8 cellular contexts compared by ENCODE assay signal in the genomic region with DNA sequence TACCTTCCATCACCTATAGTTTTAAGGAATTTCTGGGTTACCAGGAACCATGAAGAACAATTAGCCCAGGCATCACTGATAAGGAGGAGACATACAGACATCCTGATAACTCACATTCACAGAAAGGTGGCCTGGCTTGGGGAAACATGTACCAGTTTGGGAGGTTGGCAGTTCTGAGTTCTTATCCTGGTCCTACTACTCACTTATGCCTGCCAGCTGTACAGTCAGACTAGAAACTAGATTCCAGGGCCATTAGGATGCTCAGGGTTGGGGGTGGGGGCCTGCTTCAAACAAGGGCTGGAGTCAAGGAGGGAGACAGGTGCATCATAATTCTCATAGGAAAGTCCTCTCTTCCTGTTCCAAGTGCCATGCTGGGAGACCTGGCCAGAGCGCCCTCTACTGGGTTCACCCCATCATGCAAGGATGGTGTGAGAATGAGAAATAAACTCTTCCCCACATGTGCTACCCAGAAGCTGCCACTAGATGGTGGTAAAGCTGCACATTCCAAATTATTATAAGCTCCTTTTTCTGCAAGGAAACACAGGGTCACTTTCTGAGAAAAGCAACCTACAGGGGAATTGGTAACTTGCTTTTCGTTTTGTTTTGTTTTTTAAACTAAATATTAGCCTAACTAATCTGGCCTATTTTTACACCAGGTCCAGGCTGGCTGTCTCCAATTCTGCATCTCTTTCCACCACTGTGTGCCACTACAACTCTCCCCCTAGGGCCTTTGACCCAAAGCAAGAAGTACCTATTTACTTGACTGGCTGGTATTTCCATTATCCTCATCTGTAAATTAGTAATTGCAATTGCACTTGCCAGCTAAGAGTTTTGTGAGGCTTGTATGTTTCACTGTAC. TPM values are rescaled to one million over a fixed set of nuclear protein-coding genes. Genes with fewer than 3 reads are reported as not detected.
DNase-seq lines count a peak whose midpoint lies in the region; ATAC-seq and TF ChIP-seq lines count a peak whose summit lies in the region.

No MANE protein-coding gene starts in this region.

- H3K27me3 ChIP-seq in CD4-positive, CD25-positive, alpha-beta regulatory T cell (ENCODE audit: control insufficient read depth, insufficient read depth, low read length), result no peaks in the 10 kb centered on the region
- H3K27me3 ChIP-seq in tibial nerve, result no peaks in the 10 kb centered on the region

- 0% methylated on average over 2 of the region's 2 CpGs for WGBS in tibial nerve, 2 donors

- H3K27ac ChIP-seq in CD4-positive, CD25-positive, alpha-beta regulatory T cell (ENCODE audit: insufficient read depth, low read length, poor library complexity, severe bottlenecking), result no peak overlapping the region
- no peak overlapping the region for H3K27ac ChIP-seq in tibial nerve

- CTCF ChIA-PET in HEK293T (lab: Yijun Ruan, JAX), result interaction anchor here (0.6 to 1.3 kb wide), 11 partner anchors 14 to 182 kb away, joined by 3 to 11 read pairs (median 4); no protein-coding TSS in a partner anchor

- H3K9me3 Mint-ChIP-seq in CD4-positive, CD25-positive, alpha-beta regulatory T cell, result peaks cover 0 to 2% (median 0%) of the 10 kb centered on the region in 7 donors
- H3K9me3 Mint-ChIP-seq in naive thymus-derived CD8-positive, alpha-beta T cell, result no peaks in the 10 kb centered on the region

- peak; percentile 69 to 73 for ATAC-seq in CD4-positive, CD25-positive, alpha-beta regulatory T cell (ENCODE audit: low read depth in 2 of 2)
- peak; percentile 91 for ATAC-seq in esophagus mucosa
- peak in 1 of 2 donors; percentile 57 for ATAC-seq in naive thymus-derived CD8-positive, alpha-beta T cell
- no peak for ATAC-seq in HG03159 (IDR thresholded peaks at IDR 0.05; ENCODE audit: unreplicated experiment)

- peak; percentile 42 to 85 (median 61) for TF ChIP-seq CTCF in tibial nerve (IDR thresholded peaks at IDR 0.05)

- no peak for TF ChIP-seq EP300 in tibial nerve (IDR thresholded peaks at IDR 0.05)

- peaks cover 0 to 3% of the 10 kb centered on the region in 2 experiments for H3K9me3 ChIP-seq in CD4-positive, CD25-positive, alpha-beta regulatory T cell (ENCODE audit: control insufficient read depth in 2 of 2, low read length in 2 of 2)
- H3K9me3 ChIP-seq in tibial nerve, result no peaks in the 10 kb centered on the region

- H3K4me1 ChIP-seq in CD4-positive, CD25-positive, alpha-beta regulatory T cell (ENCODE audit: control insufficient read depth, insufficient read depth, low read length, poor library complexity, severe bottlenecking), result peaks cover 9% of the 10 kb centered on the region
- no peaks in the 10 kb centered on the region for H3K4me1 ChIP-seq in tibial nerve

- no peak for TF ChIP-seq POLR2A in tibial nerve (IDR thresholded peaks at IDR 0.05)

- H3K36me3 Mint-ChIP-seq in CD4-positive, CD25-positive, alpha-beta regulatory T cell, result peaks cover 81% of the 10 kb centered on the region
- peaks cover 24 to 85% (median 37%) of the 10 kb centered on the region in 3 donors for H3K36me3 Mint-ChIP-seq in naive thymus-derived CD8-positive, alpha-beta T cell

- H3K4me3 Mint-ChIP-seq in CD4-positive, CD25-positive, alpha-beta regulatory T cell, result no peak overlapping the region
- H3K4me3 Mint-ChIP-seq in naive thymus-derived CD8-positive, alpha-beta T cell, result no peak overlapping the region

- H3K4me1 Mint-ChIP-seq in CD4-positive, CD25-positive, alpha-beta regulatory T cell, result peaks cover 11 to 52% (median 30%) of the 10 kb centered on the region in 4 donors
- peaks cover 12 to 27% (median 19%) of the 10 kb centered on the region in 4 donors for H3K4me1 Mint-ChIP-seq in naive thymus-derived CD8-positive, alpha-beta T cell

- peak overlapping the region in 1 of 3 donors; percentile 70 for H3K27ac Mint-ChIP-seq in CD4-positive, CD25-positive, alpha-beta regulatory T cell
- peak overlapping the region in 4 of 10 donors; percentile 35 to 77 (median 69) for H3K27ac Mint-ChIP-seq in naive thymus-derived CD8-positive, alpha-beta T cell

- no peak overlapping the region for H3K4me3 ChIP-seq in CD4-positive, CD25-positive, alpha-beta regulatory T cell (ENCODE audit: low read depth, low read length)
- no peak overlapping the region for H3K4me3 ChIP-seq in tibial nerve

- peak in 2 of 3 donors; percentile 47 to 62 for DNase-seq in CD4-positive, CD25-positive, alpha-beta regulatory T cell
- DNase-seq in HEK293T (ENCODE audit: extremely low spot score), result peak; percentile 69
- DNase-seq in NOMO-1 (lab: John Stamatoyannopoulos, UW; ENCODE audit: unreplicated experiment in 2 of 2), result peak; percentile 44 to 59
- DNase-seq in activated CD8-positive, alpha-beta memory T cell treated with anti-CD3 and anti-CD28 coated beads, Interleukin-2, amount 50 U/mL, for 4 hours, result peak; percentile 19
- DNase-seq in naive thymus-derived CD8-positive, alpha-beta T cell, result peak in 8 of 10 donors; percentile 14 to 73 (median 38)
- DNase-seq in tibial nerve (ENCODE audit: low spot score in 2 of 2), result peak; percentile 18 to 45

- H3K27me3 Mint-ChIP-seq in CD4-positive, CD25-positive, alpha-beta regulatory T cell, result no peaks in the 10 kb centered on the region
- H3K27me3 Mint-ChIP-seq in naive thymus-derived CD8-positive, alpha-beta T cell, result no peaks in the 10 kb centered on the region

- H3K36me3 ChIP-seq in CD4-positive, CD25-positive, alpha-beta regulatory T cell (ENCODE audit: control insufficient read depth, insufficient read depth, low read length), result peaks cover 80% of the 10 kb centered on the region
- peaks cover 0 to 34% (median 11%) of the 10 kb centered on the region in 3 donors for H3K36me3 ChIP-seq in tibial nerve

- POLR2A ChIA-PET in HEK293T (lab: Yijun Ruan, JAX), result no interaction called here
- POLR2A ChIA-PET in naive thymus-derived CD8-positive, alpha-beta T cell (lab: Charles Lee), result interaction anchor here (0.5 to 2.5 kb wide), 2 partner anchors 14 to 303 kb away, joined by 4 to 21 read pairs; partner anchors contain the start of gene OAS2

TF ChIP-seq in HEK293T, 16 proteins besides CTCF, POLR2A, EP300 and RAD21:
- TF ChIP-seq HDGF (IDR thresholded peaks at IDR 0.05; ENCODE audit: borderline replicate concordance) (no peak), ZNF384 (IDR thresholded peaks at IDR 0.05) (no peak)

RNA-seq across cellular contexts. Expression of gene OAS2, which starts 14.5 kb away (rescaled TPM):
- total RNA-seq in CD4-positive, CD25-positive, alpha-beta regulatory T cell, result 82.2 TPM
- polyA plus RNA-seq in CD4-positive, CD25-positive, alpha-beta regulatory T cell, result 10 to 100 TPM; 58.2 to 82.2 (median 73.4) TPM
- total RNA-seq in esophagus mucosa (20.6 TPM), tibial nerve (10 to 100 TPM in 1 of 4 donors, 1 to 10 TPM in 3; 3.1 to 28.4 (median 6.3) TPM)
- total RNA-seq in naive thymus-derived CD8-positive, alpha-beta T cell, result 10 to 100 TPM; 40.9 to 42.8 TPM
- polyA plus RNA-seq in naive thymus-derived CD8-positive, alpha-beta T cell, result 10 to 100 TPM; 25.6 to 47.9 (median 25.8) TPM

RNA-seq across cellular contexts. Expression of gene OAS3, which starts 54.5 kb away (rescaled TPM):
- 36.5 TPM for total RNA-seq in CD4-positive, CD25-positive, alpha-beta regulatory T cell
- 10 to 100 TPM; 12.2 to 17.7 (median 14.5) TPM for polyA plus RNA-seq in CD4-positive, CD25-positive, alpha-beta regulatory T cell
- total RNA-seq in esophagus mucosa (33.6 TPM), tibial nerve (10 to 100 TPM in 2 of 4 donors, 1 to 10 TPM in 2; 5.7 to 16.5 (median 11.3) TPM)
- 10 to 100 TPM; 13.6 to 16.8 TPM for total RNA-seq in naive thymus-derived CD8-positive, alpha-beta T cell
- 10 to 100 TPM in 2 of 3 donors, 1 to 10 TPM in 1; 9.1 to 21.3 (median 16.8) TPM for polyA plus RNA-seq in naive thymus-derived CD8-positive, alpha-beta T cell

Comparison
In these comparisons a context has a peak if more than half of its experiments do, and no peak if none do; other contexts are left out.
1. DNase-seq: peak in every context shown above with its lines; median percentile 69 in HEK293T; 54 in CD4-positive, CD25-positive, alpha-beta regulatory T cell; 52 in NOMO-1; 38 in naive thymus-derived CD8-positive, alpha-beta T cell; 32 in tibial nerve; 19 in activated CD8-positive, alpha-beta memory T cell treated with anti-CD3 and anti-CD28 coated beads, Interleukin-2, amount 50 U/mL, for 4 hours.